In the genomic region with DNA sequence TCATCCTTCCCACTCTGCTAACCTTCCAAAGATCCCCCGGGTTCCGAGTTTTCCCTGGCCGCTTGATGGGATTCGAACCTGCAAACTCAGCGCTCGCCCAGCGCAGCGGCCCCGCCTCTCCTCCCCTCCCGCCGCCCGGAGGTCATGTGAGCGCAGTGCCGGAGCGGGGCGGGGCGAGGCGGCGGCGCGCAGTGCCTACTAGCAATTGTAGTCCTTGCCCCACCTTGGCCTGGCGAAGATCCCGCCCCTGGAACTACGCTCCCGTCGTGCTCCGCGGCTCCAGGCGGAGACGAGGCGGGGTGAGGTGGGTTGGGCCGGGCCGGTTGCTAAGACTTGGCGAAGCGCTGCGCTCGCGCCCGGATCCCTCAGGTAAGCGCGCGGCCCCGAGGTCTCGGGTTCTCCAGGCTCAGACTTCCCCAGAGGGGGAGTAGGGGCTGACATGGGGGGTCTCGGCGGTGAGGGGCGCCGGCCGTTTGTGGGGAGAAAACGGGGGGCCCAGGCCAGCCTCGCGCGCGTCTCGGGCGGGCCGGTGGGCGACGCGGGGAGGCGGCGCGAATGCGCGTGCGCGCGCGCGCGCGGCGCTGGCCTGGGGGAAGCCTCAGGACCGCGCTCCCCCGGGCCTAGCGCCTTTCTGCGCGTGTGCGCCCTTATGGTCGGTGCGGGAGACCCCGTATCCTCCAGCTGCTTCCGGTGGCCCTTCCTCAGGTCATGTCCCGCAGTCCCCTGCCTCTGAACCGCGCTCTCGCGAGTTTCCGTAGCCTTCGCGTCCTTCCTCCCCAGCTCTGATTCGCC, we compare ENCODE assay signal across 1 cellular context.
TF ChIP-seq lines count a peak whose summit lies in the region.

A gene (plus strand): TSS at position 329 of the 792 bp plus-strand sequence. CDS start 6,649 bp downstream, outside the sequence.
A gene with protein sequence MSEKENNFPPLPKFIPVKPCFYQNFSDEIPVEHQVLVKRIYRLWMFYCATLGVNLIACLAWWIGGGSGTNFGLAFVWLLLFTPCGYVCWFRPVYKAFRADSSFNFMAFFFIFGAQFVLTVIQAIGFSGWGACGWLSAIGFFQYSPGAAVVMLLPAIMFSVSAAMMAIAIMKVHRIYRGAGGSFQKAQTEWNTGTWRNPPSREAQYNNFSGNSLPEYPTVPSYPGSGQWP (plus strand): TSS at position 329 of the 792 bp plus-strand sequence. CDS start 9,621 bp downstream, outside the sequence.

TF ChIP-seq in HepG2, 621 proteins besides CTCF, POLR2A, EP300 and RAD21 (continued from another document and continues in another):
- TF ChIP-seq, protein P1, sequence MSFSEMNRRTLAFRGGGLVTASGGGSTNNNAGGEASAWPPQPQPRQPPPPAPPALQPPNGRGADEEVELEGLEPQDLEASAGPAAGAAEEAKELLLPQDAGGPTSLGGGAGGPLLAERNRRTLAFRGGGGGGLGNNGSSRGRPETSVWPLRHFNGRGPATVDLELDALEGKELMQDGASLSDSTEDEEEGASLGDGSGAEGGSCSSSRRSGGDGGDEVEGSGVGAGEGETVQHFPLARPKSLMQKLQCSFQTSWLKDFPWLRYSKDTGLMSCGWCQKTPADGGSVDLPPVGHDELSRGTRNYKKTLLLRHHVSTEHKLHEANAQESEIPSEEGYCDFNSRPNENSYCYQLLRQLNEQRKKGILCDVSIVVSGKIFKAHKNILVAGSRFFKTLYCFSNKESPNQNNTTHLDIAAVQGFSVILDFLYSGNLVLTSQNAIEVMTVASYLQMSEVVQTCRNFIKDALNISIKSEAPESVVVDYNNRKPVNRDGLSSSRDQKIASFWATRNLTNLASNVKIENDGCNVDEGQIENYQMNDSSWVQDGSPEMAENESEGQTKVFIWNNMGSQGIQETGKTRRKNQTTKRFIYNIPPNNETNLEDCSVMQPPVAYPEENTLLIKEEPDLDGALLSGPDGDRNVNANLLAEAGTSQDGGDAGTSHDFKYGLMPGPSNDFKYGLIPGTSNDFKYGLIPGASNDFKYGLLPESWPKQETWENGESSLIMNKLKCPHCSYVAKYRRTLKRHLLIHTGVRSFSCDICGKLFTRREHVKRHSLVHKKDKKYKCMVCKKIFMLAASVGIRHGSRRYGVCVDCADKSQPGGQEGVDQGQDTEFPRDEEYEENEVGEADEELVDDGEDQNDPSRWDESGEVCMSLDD (CRISPR knock-in tag; IDR thresholded peaks at IDR 0.05; ENCODE audit: borderline replicate concordance), result no peak
- TF ChIP-seq SMAD1 (CRISPR knock-in tag; IDR thresholded peaks at IDR 0.05; ENCODE audit: borderline replicate concordance, low read depth) (0 out of 2 replicates have a peak, but pooled peaks have one; percentile 69), HMG20A (CRISPR knock-in tag; IDR thresholded peaks at IDR 0.05; ENCODE audit: borderline replicate concordance) (0 out of 2 replicates have a peak, but pooled peaks have one; percentile 33), SP1 (IDR thresholded peaks at IDR 0.05) (no peak), SP1 (CRISPR knock-in tag; IDR thresholded peaks at IDR 0.05) (peak; percentile 90), ZFP37 (CRISPR knock-in tag; IDR thresholded peaks at IDR 0.05; ENCODE audit: borderline replicate concordance) (0 out of 2 replicates have a peak, but pooled peaks have one; percentile 35), ZMYM3 (CRISPR knock-in tag; IDR thresholded peaks at IDR 0.05) (peak; percentile 82), CREB1 (IDR thresholded peaks at IDR 0.05) (peak; percentile 77), CREB1 (CRISPR knock-in tag; IDR thresholded peaks at IDR 0.05) (no peak; the same call in 1 of the 2 replicates), NFIC (IDR thresholded peaks at IDR 0.05; ENCODE audit: low read length) (no peak), MAF1 (CRISPR knock-in tag; IDR thresholded peaks at IDR 0.05; ENCODE audit: borderline replicate concordance) (no peak), SRSF4 (IDR thresholded peaks at IDR 0.05; ENCODE audit: low read depth, low read length, poor library complexity, severe bottlenecking) (no peak), ZNF329 (CRISPR knock-in tag; IDR thresholded peaks at IDR 0.05; ENCODE audit: low read depth) (no peak), GFI1 (CRISPR knock-in tag; IDR thresholded peaks at IDR 0.05; ENCODE audit: borderline replicate concordance) (no peak), HOXA5 (CRISPR knock-in tag; IDR thresholded peaks at IDR 0.05) (peak; percentile 6; the same call in 1 of the 2 replicates), HNF4A (CRISPR knock-in tag; IDR thresholded peaks at IDR 0.05) (0 out of 2 replicates have a peak, but pooled peaks have one; percentile 4), REXO4 (CRISPR knock-in tag; IDR thresholded peaks at IDR 0.05; ENCODE audit: borderline replicate concordance) (no peak), CCDC6 (CRISPR knock-in tag; IDR thresholded peaks at IDR 0.05) (no peak), KLF12 (CRISPR knock-in tag; IDR thresholded peaks at IDR 0.05; ENCODE audit: borderline replicate concordance) (peak; percentile 78), ETV6 (CRISPR knock-in tag; conservative IDR thresholded peaks at IDR 0.05) (0 out of 2 replicates have a peak, but pooled peaks have one; percentile 20), ZNF557 (CRISPR knock-in tag; IDR thresholded peaks at IDR 0.05) (no peak), HNRNPL (IDR thresholded peaks at IDR 0.05; ENCODE audit: low read depth, low read length) (0 out of 2 replicates have a peak, but pooled peaks have one; percentile 23), PTBP1 (IDR thresholded peaks at IDR 0.05; ENCODE audit: low read depth, low read length, poor library complexity, severe bottlenecking) (peak; percentile 70)
- TF ChIP-seq, protein P2, sequence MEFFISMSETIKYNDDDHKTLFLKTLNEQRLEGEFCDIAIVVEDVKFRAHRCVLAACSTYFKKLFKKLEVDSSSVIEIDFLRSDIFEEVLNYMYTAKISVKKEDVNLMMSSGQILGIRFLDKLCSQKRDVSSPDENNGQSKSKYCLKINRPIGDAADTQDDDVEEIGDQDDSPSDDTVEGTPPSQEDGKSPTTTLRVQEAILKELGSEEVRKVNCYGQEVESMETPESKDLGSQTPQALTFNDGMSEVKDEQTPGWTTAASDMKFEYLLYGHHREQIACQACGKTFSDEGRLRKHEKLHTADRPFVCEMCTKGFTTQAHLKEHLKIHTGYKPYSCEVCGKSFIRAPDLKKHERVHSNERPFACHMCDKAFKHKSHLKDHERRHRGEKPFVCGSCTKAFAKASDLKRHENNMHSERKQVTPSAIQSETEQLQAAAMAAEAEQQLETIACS (CRISPR knock-in tag; IDR thresholded peaks at IDR 0.05), result peak; percentile 93
- TF ChIP-seq, protein P3, sequence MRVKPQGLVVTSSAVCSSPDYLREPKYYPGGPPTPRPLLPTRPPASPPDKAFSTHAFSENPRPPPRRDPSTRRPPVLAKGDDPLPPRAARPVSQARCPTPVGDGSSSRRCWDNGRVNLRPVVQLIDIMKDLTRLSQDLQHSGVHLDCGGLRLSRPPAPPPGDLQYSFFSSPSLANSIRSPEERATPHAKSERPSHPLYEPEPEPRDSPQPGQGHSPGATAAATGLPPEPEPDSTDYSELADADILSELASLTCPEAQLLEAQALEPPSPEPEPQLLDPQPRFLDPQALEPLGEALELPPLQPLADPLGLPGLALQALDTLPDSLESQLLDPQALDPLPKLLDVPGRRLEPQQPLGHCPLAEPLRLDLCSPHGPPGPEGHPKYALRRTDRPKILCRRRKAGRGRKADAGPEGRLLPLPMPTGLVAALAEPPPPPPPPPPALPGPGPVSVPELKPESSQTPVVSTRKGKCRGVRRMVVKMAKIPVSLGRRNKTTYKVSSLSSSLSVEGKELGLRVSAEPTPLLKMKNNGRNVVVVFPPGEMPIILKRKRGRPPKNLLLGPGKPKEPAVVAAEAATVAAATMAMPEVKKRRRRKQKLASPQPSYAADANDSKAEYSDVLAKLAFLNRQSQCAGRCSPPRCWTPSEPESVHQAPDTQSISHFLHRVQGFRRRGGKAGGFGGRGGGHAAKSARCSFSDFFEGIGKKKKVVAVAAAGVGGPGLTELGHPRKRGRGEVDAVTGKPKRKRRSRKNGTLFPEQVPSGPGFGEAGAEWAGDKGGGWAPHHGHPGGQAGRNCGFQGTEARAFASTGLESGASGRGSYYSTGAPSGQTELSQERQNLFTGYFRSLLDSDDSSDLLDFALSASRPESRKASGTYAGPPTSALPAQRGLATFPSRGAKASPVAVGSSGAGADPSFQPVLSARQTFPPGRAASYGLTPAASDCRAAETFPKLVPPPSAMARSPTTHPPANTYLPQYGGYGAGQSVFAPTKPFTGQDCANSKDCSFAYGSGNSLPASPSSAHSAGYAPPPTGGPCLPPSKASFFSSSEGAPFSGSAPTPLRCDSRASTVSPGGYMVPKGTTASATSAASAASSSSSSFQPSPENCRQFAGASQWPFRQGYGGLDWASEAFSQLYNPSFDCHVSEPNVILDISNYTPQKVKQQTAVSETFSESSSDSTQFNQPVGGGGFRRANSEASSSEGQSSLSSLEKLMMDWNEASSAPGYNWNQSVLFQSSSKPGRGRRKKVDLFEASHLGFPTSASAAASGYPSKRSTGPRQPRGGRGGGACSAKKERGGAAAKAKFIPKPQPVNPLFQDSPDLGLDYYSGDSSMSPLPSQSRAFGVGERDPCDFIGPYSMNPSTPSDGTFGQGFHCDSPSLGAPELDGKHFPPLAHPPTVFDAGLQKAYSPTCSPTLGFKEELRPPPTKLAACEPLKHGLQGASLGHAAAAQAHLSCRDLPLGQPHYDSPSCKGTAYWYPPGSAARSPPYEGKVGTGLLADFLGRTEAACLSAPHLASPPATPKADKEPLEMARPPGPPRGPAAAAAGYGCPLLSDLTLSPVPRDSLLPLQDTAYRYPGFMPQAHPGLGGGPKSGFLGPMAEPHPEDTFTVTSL (CRISPR knock-in tag; IDR thresholded peaks at IDR 0.05; ENCODE audit: borderline replicate concordance), result no peak
- TF ChIP-seq, protein P4, sequence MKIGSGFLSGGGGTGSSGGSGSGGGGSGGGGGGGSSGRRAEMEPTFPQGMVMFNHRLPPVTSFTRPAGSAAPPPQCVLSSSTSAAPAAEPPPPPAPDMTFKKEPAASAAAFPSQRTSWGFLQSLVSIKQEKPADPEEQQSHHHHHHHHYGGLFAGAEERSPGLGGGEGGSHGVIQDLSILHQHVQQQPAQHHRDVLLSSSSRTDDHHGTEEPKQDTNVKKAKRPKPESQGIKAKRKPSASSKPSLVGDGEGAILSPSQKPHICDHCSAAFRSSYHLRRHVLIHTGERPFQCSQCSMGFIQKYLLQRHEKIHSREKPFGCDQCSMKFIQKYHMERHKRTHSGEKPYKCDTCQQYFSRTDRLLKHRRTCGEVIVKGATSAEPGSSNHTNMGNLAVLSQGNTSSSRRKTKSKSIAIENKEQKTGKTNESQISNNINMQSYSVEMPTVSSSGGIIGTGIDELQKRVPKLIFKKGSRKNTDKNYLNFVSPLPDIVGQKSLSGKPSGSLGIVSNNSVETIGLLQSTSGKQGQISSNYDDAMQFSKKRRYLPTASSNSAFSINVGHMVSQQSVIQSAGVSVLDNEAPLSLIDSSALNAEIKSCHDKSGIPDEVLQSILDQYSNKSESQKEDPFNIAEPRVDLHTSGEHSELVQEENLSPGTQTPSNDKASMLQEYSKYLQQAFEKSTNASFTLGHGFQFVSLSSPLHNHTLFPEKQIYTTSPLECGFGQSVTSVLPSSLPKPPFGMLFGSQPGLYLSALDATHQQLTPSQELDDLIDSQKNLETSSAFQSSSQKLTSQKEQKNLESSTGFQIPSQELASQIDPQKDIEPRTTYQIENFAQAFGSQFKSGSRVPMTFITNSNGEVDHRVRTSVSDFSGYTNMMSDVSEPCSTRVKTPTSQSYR (CRISPR knock-in tag; IDR thresholded peaks at IDR 0.05; ENCODE audit: borderline replicate concordance), result peak; percentile 22; the same call in 1 of the 2 replicates
- TF ChIP-seq, protein P5, sequence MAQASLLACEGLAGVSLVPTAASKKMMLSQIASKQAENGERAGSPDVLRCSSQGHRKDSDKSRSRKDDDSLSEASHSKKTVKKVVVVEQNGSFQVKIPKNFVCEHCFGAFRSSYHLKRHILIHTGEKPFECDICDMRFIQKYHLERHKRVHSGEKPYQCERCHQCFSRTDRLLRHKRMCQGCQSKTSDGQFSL (CRISPR knock-in tag; IDR thresholded peaks at IDR 0.05), result no peak
- TF ChIP-seq, protein P6, sequence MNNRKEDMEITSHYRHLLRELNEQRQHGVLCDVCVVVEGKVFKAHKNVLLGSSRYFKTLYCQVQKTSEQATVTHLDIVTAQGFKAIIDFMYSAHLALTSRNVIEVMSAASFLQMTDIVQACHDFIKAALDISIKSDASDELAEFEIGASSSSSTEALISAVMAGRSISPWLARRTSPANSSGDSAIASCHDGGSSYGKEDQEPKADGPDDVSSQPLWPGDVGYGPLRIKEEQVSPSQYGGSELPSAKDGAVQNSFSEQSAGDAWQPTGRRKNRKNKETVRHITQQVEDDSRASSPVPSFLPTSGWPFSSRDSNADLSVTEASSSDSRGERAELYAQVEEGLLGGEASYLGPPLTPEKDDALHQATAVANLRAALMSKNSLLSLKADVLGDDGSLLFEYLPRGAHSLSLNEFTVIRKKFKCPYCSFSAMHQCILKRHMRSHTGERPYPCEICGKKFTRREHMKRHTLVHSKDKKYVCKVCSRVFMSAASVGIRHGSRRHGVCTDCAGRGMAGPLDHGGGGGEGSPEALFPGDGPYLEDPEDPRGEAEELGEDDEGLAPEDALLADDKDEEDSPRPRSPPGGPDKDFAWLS (CRISPR knock-in tag; IDR thresholded peaks at IDR 0.05; ENCODE audit: borderline replicate concordance), result 0 out of 2 replicates have a peak, but pooled peaks have one; percentile 42
- TF ChIP-seq, protein P7, sequence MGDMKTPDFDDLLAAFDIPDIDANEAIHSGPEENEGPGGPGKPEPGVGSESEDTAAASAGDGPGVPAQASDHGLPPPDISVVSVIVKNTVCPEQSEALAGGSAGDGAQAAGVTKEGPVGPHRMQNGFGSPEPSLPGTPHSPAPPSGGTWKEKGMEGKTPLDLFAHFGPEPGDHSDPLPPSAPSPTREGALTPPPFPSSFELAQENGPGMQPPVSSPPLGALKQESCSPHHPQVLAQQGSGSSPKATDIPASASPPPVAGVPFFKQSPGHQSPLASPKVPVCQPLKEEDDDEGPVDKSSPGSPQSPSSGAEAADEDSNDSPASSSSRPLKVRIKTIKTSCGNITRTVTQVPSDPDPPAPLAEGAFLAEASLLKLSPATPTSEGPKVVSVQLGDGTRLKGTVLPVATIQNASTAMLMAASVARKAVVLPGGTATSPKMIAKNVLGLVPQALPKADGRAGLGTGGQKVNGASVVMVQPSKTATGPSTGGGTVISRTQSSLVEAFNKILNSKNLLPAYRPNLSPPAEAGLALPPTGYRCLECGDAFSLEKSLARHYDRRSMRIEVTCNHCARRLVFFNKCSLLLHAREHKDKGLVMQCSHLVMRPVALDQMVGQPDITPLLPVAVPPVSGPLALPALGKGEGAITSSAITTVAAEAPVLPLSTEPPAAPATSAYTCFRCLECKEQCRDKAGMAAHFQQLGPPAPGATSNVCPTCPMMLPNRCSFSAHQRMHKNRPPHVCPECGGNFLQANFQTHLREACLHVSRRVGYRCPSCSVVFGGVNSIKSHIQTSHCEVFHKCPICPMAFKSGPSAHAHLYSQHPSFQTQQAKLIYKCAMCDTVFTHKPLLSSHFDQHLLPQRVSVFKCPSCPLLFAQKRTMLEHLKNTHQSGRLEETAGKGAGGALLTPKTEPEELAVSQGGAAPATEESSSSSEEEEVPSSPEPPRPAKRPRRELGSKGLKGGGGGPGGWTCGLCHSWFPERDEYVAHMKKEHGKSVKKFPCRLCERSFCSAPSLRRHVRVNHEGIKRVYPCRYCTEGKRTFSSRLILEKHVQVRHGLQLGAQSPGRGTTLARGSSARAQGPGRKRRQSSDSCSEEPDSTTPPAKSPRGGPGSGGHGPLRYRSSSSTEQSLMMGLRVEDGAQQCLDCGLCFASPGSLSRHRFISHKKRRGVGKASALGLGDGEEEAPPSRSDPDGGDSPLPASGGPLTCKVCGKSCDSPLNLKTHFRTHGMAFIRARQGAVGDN (CRISPR knock-in tag; IDR thresholded peaks at IDR 0.05), result peak; percentile 98
- TF ChIP-seq, protein P8, sequence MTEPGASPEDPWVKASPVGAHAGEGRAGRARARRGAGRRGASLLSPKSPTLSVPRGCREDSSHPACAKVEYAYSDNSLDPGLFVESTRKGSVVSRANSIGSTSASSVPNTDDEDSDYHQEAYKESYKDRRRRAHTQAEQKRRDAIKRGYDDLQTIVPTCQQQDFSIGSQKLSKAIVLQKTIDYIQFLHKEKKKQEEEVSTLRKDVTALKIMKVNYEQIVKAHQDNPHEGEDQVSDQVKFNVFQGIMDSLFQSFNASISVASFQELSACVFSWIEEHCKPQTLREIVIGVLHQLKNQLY (CRISPR knock-in tag; IDR thresholded peaks at IDR 0.05), result peak; percentile 47; the same call in 1 of the 2 replicates
